1 cellular context compared by ENCODE assay signal in the genomic region with DNA sequence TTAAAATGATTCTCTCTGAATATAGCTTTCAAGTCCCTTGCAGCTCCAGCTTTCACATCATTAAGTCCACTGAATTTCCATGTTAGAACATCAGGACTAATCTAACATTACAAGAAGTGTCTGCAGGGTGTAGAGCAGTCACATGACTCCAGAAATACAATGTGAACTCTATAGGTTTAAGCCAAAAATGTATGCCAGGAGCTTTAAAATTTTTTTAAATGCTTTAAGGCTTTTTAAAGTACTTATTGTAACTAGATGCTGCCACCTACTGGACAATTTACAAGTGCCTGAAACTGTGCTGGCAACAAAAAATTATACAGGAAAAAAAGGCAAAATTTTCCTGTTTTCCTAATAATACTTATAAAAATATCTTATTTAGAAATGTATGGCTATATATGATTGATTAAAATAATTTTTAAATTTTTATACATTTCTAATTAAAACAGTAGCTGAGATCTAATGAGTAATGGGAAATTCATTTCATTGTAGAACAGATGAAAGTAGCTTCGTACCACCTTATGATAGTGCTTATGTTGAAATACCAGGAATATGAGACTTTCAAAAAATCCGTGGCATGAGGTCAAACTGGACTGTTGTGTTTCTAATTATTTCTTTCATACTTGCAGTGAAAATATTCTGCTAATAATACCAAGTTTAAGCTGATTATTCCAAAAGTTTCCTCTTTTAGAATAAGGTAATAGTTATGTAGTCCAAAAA.
TF ChIP-seq lines count a peak whose summit lies in the region.

No MANE protein-coding gene starts in this region.

TF ChIP-seq in HCT116, 20 proteins besides CTCF, POLR2A, EP300 and RAD21:
- no peak for TF ChIP-seq FOSL1 (IDR thresholded peaks at IDR 0.05; ENCODE audit: low read depth)
- TF ChIP-seq, protein P1, sequence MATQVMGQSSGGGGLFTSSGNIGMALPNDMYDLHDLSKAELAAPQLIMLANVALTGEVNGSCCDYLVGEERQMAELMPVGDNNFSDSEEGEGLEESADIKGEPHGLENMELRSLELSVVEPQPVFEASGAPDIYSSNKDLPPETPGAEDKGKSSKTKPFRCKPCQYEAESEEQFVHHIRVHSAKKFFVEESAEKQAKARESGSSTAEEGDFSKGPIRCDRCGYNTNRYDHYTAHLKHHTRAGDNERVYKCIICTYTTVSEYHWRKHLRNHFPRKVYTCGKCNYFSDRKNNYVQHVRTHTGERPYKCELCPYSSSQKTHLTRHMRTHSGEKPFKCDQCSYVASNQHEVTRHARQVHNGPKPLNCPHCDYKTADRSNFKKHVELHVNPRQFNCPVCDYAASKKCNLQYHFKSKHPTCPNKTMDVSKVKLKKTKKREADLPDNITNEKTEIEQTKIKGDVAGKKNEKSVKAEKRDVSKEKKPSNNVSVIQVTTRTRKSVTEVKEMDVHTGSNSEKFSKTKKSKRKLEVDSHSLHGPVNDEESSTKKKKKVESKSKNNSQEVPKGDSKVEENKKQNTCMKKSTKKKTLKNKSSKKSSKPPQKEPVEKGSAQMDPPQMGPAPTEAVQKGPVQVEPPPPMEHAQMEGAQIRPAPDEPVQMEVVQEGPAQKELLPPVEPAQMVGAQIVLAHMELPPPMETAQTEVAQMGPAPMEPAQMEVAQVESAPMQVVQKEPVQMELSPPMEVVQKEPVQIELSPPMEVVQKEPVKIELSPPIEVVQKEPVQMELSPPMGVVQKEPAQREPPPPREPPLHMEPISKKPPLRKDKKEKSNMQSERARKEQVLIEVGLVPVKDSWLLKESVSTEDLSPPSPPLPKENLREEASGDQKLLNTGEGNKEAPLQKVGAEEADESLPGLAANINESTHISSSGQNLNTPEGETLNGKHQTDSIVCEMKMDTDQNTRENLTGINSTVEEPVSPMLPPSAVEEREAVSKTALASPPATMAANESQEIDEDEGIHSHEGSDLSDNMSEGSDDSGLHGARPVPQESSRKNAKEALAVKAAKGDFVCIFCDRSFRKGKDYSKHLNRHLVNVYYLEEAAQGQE (IDR thresholded peaks at IDR 0.05; ENCODE audit: low read depth): no peak
- no peak for TF ChIP-seq MAX (IDR thresholded peaks at IDR 0.05)
- no peak for TF ChIP-seq ELF1 (IDR thresholded peaks at IDR 0.05; ENCODE audit: borderline replicate concordance, low read depth)
- TF ChIP-seq, protein P2, sequence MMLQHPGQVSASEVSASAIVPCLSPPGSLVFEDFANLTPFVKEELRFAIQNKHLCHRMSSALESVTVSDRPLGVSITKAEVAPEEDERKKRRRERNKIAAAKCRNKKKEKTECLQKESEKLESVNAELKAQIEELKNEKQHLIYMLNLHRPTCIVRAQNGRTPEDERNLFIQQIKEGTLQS (IDR thresholded peaks at IDR 0.05): no peak
- TF ChIP-seq ZNF274 (IDR thresholded peaks at IDR 0.05; ENCODE audit: low read depth, low read length): no peak
- TF ChIP-seq SIN3A (IDR thresholded peaks at IDR 0.05; ENCODE audit: low read depth): no peak
- TF ChIP-seq, protein P3, sequence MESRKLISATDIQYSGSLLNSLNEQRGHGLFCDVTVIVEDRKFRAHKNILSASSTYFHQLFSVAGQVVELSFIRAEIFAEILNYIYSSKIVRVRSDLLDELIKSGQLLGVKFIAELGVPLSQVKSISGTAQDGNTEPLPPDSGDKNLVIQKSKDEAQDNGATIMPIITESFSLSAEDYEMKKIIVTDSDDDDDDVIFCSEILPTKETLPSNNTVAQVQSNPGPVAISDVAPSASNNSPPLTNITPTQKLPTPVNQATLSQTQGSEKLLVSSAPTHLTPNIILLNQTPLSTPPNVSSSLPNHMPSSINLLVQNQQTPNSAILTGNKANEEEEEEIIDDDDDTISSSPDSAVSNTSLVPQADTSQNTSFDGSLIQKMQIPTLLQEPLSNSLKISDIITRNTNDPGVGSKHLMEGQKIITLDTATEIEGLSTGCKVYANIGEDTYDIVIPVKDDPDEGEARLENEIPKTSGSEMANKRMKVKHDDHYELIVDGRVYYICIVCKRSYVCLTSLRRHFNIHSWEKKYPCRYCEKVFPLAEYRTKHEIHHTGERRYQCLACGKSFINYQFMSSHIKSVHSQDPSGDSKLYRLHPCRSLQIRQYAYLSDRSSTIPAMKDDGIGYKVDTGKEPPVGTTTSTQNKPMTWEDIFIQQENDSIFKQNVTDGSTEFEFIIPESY (IDR thresholded peaks at IDR 0.05; ENCODE audit: extremely low read depth, insufficient replicate concordance, low read length): no peak
- TF ChIP-seq JUND (IDR thresholded peaks at IDR 0.05): no peak
- no peak for TF ChIP-seq CEBPB (IDR thresholded peaks at IDR 0.05; ENCODE audit: low read depth)
- no peak for TF ChIP-seq EZH2phosphoT487 (IDR thresholded peaks at IDR 0.05; ENCODE audit: borderline replicate concordance)
- TF ChIP-seq EGR1 (IDR thresholded peaks at IDR 0.05; ENCODE audit: low read depth): no peak
- TF ChIP-seq EZH2 (IDR thresholded peaks at IDR 0.05): no peak
- TF ChIP-seq TCF7L2 (IDR thresholded peaks at IDR 0.05; ENCODE audit: borderline replicate concordance, extremely low read depth, insufficient read depth, insufficient read length): no peak
- no peak for TF ChIP-seq YY1 (IDR thresholded peaks at IDR 0.05; ENCODE audit: extremely low read depth, insufficient replicate concordance, low read depth, low read length)
- no peak for TF ChIP-seq SRF (IDR thresholded peaks at IDR 0.05; ENCODE audit: low read depth)
- TF ChIP-seq CBX3 (IDR thresholded peaks at IDR 0.05; ENCODE audit: low read depth): no peak
- no peak for TF ChIP-seq ZFX (IDR thresholded peaks at IDR 0.05)
